8 cellular contexts compared by ENCODE assay signal in genomic region chr1:211606914-211607751, GRCh38. TPM values are rescaled to one million over a fixed set of nuclear protein-coding genes. Genes with fewer than 3 reads are reported as not detected.
DNase-seq lines count a peak whose midpoint lies in the region; ATAC-seq lines count a peak whose summit lies in the region.

No MANE protein-coding gene starts in this region.

- DNase-seq in stimulated activated CD4-positive, alpha-beta T cell treated with anti-CD3 and anti-CD28 coated beads, Interleukin-4, amount 100 ng/mL, for 1 hour: peak; percentile 14
- no peak for DNase-seq in stimulated activated CD4-positive, alpha-beta T cell treated with anti-CD3 and anti-CD28 coated beads, Interleukin-4, amount 100 ng/mL, for 24 hours
- DNase-seq in SKM-1 treated with dmso at 0.1 percent for 144 hours (lab: John Stamatoyannopoulos, UW; ENCODE audit: unreplicated experiment) (peak; percentile 100), immature natural killer cell (peak; percentile 38 to 54 (median 50)), NCI-H524 treated with DMSO at 0.1 percent for 48 hours (lab: John Stamatoyannopoulos, UW) (no peak), D341Med (ENCODE audit: low spot score) (no peak), dermis blood vessel endothelial cell (no peak)

- peak; percentile 84 for ATAC-seq in HG03039 (IDR thresholded peaks at IDR 0.05; ENCODE audit: unreplicated experiment)

- H3K4me1 Mint-ChIP-seq in immature natural killer cell: peaks cover 28 to 31% of the 10 kb centered on the region in 2 donors

- peaks cover 0 to 5% (median 0%) of the 10 kb centered on the region in 3 donors for H3K36me3 Mint-ChIP-seq in immature natural killer cell

- H3K9me3 Mint-ChIP-seq in immature natural killer cell: no peaks in the 10 kb centered on the region

- H3K27me3 Mint-ChIP-seq in immature natural killer cell (ENCODE audit: low read depth in 3 of 3): peaks cover 2 to 4% (median 4%) of the 10 kb centered on the region in 3 donors

- peak overlapping the region; percentile 86 to 93 (median 90) for H3K4me3 Mint-ChIP-seq in immature natural killer cell

- peak overlapping the region; percentile 86 to 98 (median 92) for H3K27ac Mint-ChIP-seq in immature natural killer cell

RNA-seq across cellular contexts. Expression of gene SLC30A1, which starts 28.2 kb away (rescaled TPM):
- polyA plus RNA-seq in immature natural killer cell: 1 to 10 TPM in 2 of 3 donors, under 1 TPM in 1; 0.67 to 3.6 (median 2.2) TPM
- 39.1 and 65.2 TPM in 2 replicates for total RNA-seq in dermis blood vessel endothelial cell

Comparison
In these comparisons a context has a peak if more than half of its experiments do, and no peak if none do; other contexts are left out.
1. DNase-seq: peak in stimulated activated CD4-positive, alpha-beta T cell treated with anti-CD3 and anti-CD28 coated beads, Interleukin-4, amount 100 ng/mL, for 1 hour (single experiment), SKM-1 treated with dmso at 0.1 percent for 144 hours (single experiment) and immature natural killer cell (3 of 3); none in stimulated activated CD4-positive, alpha-beta T cell treated with anti-CD3 and anti-CD28 coated beads, Interleukin-4, amount 100 ng/mL, for 24 hours (single experiment), NCI-H524 treated with DMSO at 0.1 percent for 48 hours (single experiment), D341Med (single experiment) and dermis blood vessel endothelial cell (single experiment).